ENCODE assay signal across 9 cellular contexts in genomic region chr9:133137451-133138231, GRCh38. TPM values are rescaled to one million over a fixed set of nuclear protein-coding genes. Genes with fewer than 3 reads are reported as not detected.
A peak's percentile ranks its signal among the peaks of the same experiment; 100 is the strongest.
DNase-seq lines count a peak whose midpoint lies in the region; ATAC-seq and FAIRE-seq lines count a peak whose summit lies in the region.
"Had no signal": no experiment of that assay in that cellular context is flagged by ENCODE, and none has a peak within 500 bp of the region (broad histone marks: within the 10 kb centered on the region; RNA-seq: fewer than 3 reads in every experiment).

No MANE protein-coding gene starts in this region.

- H3K4me1 Mint-ChIP-seq in stimulated activated naive B cell treated with anti-CD40 and anti-IgM and Interleukin-4, amounts not matched to agents 10 μg/mL and 1 μg/mL and 100 μg/mL, for 72 hours: peaks cover 33 to 64% of the 10 kb centered on the region in 2 donors

- peak overlapping the region; percentile 99 to 100 for H3K27ac Mint-ChIP-seq in activated naive CD4-positive, alpha-beta T cell treated with anti-CD3 and anti-CD28 coated beads, Interleukin-2, amount 50 U/mL, for 72 hours
- H3K27ac Mint-ChIP-seq in stimulated activated naive B cell treated with anti-CD40 and anti-IgM and Interleukin-4, amounts not matched to agents 10 μg/mL and 1 μg/mL and 100 μg/mL, for 72 hours: peak overlapping the region; percentile 66

- peaks cover 0 to 6% of the 10 kb centered on the region in 2 donors for H3K36me3 Mint-ChIP-seq in activated naive CD4-positive, alpha-beta T cell treated with anti-CD3 and anti-CD28 coated beads, Interleukin-2, amount 50 U/mL, for 72 hours
- H3K36me3 Mint-ChIP-seq in stimulated activated naive B cell treated with anti-CD40 and anti-IgM and Interleukin-4, amounts not matched to agents 10 μg/mL and 1 μg/mL and 100 μg/mL, for 72 hours: peaks cover 5 to 8% of the 10 kb centered on the region in 2 donors

- no peak for ATAC-seq in activated naive CD4-positive, alpha-beta T cell treated with anti-CD3 and anti-CD28 coated beads, Interleukin-2, amount 50 U/mL, for 72 hours
- no peak for ATAC-seq in stimulated activated naive B cell treated with anti-CD40 and anti-IgM and Interleukin-4, amounts not matched to agents 10 μg/mL and 1 μg/mL and 100 μg/mL, for 72 hours (replicated peaks)
- ATAC-seq: activated CD4-positive, CD25-positive, alpha-beta regulatory T cell treated with anti-CD3 and anti-CD28 coated beads, Interleukin-2, amount 50 U/mL, for 24 hours had no signal

- DNase-seq in OCI-M1 (lab: John Stamatoyannopoulos, UW) (peak; percentile 83), hypothalamus (lab: John Stamatoyannopoulos, UW) (peak in 48 of 51 donors; percentile 49 to 98 (median 86)), HTR-8/SVneo (ENCODE audit: insufficient read length, low spot score) (no peak), NCI-H526 treated with DMSO at 0.1 percent for 48 hours (lab: John Stamatoyannopoulos, UW) (no peak), cortex of kidney (lab: John Stamatoyannopoulos, UW) (no peak), NCI-H1694 treated with DMSO at 0.1 percent for 48 hours (lab: John Stamatoyannopoulos, UW) (no peak)
- DNase-seq in activated naive CD4-positive, alpha-beta T cell treated with anti-CD3 and anti-CD28 coated beads, Interleukin-2, amount 50 U/mL, for 72 hours (ENCODE audit: low spot score in 2 of 2): no peak
- no peak for DNase-seq in stimulated activated naive B cell treated with anti-CD40 and anti-IgM and Interleukin-4, amounts not matched to agents 10 μg/mL and 1 μg/mL and 100 μg/mL, for 72 hours

- no peak overlapping the region for H3K4me3 Mint-ChIP-seq in stimulated activated naive B cell treated with anti-CD40 and anti-IgM and Interleukin-4, amounts not matched to agents 10 μg/mL and 1 μg/mL and 100 μg/mL, for 72 hours

- H3K9me3 Mint-ChIP-seq in activated naive CD4-positive, alpha-beta T cell treated with anti-CD3 and anti-CD28 coated beads, Interleukin-2, amount 50 U/mL, for 72 hours: no peaks in the 10 kb centered on the region
- H3K9me3 Mint-ChIP-seq in stimulated activated naive B cell treated with anti-CD40 and anti-IgM and Interleukin-4, amounts not matched to agents 10 μg/mL and 1 μg/mL and 100 μg/mL, for 72 hours: no peaks in the 10 kb centered on the region

- FAIRE-seq in HTR-8/SVneo (lab: Jason Lieb, UNC): no peak

- H3K27me3 Mint-ChIP-seq in stimulated activated naive B cell treated with anti-CD40 and anti-IgM and Interleukin-4, amounts not matched to agents 10 μg/mL and 1 μg/mL and 100 μg/mL, for 72 hours: no peaks in the 10 kb centered on the region

RNA-seq across cellular contexts. Expression of gene RALGDS, which starts 16.6 kb away (rescaled TPM):
- 10 to 100 TPM; 45.3 to 77.0 TPM for total RNA-seq in activated naive CD4-positive, alpha-beta T cell treated with anti-CD3 and anti-CD28 coated beads, Interleukin-2, amount 50 U/mL, for 72 hours

RNA-seq across cellular contexts. Expression of gene GBGT1, which starts 26.1 kb away (rescaled TPM):
- 1 to 10 TPM; 3.1 to 7.3 TPM for total RNA-seq in activated naive CD4-positive, alpha-beta T cell treated with anti-CD3 and anti-CD28 coated beads, Interleukin-2, amount 50 U/mL, for 72 hours

Comparison
In these comparisons a context has a peak if more than half of its experiments do, and no peak if none do; other contexts are left out.
1. DNase-seq: peak in OCI-M1 (single experiment) and hypothalamus (48 of 51); none in activated naive CD4-positive, alpha-beta T cell treated with anti-CD3 and anti-CD28 coated beads, Interleukin-2, amount 50 U/mL, for 72 hours (0 of 2), stimulated activated naive B cell treated with anti-CD40 and anti-IgM and Interleukin-4, amounts not matched to agents 10 μg/mL and 1 μg/mL and 100 μg/mL, for 72 hours (single experiment), HTR-8/SVneo (single experiment), NCI-H526 treated with DMSO at 0.1 percent for 48 hours (single experiment), cortex of kidney (single experiment) and NCI-H1694 treated with DMSO at 0.1 percent for 48 hours (single experiment).